In the genomic region with DNA sequence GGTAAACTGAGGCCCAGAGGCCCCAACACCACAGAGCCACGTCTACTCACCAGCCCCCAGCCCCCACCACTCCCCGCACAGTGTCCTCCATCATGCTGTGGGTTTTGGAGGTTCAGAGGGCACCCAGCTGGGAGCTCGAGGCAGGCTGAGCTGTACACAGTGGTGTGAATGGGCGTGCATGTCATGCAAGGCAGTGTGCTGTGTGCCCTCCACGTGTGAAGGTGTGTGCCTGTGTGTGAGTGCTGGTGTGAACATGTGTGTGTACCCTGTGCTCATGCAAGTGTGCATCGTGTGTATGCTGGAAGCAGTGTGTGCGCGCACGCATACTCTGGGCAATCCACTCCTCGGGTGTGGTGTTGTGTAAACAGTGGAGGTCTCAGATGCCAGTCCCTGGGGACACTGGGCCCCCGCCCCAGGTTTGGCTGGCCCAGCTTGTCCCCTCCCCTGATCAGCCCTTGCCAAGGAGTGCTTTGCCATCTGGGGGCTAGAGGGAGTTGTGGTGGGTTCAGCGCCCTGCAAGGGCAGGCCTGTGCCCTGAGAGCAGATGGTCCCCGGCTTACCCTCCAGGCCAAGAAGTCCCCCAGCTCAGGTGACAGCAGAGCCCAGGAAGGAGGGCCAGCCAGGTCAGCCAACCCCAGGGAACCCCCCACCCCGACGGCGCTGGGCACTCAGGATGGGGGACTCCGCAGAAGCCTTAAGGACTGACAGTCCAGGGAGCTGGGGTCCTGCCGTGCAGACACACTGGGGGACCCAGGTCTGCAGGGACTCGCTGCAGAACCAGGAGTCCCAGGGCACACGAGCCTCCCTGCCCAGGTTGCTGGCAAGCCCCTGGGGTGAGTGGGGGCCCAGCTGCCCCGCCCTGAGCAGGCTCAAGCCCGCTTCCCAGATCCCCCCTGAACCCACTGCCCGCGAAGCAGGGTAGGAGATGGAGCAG, we compare ENCODE assay signal across 13 cellular contexts. TPM values are rescaled to one million over a fixed set of nuclear protein-coding genes. Genes with fewer than 3 reads are reported as not detected.
DNase-seq lines count a peak whose midpoint lies in the region; ATAC-seq and TF ChIP-seq lines count a peak whose summit lies in the region.
"Had no signal": no experiment of that assay in that cellular context is flagged by ENCODE, and none has a peak within 500 bp of the region (broad histone marks: within the 10 kb centered on the region; RNA-seq: fewer than 3 reads in every experiment).

No MANE protein-coding gene starts in this region.

- H3K9me2 ChIP-seq in Karpas-422 (replicated peaks; ENCODE audit: insufficient read depth, low read length), result no peaks in the 10 kb centered on the region

- no peak overlapping the region for H3K9ac ChIP-seq in Karpas-422 (ENCODE audit: low read length)

- H3K4me3 ChIP-seq in testis (no peak overlapping the region), Karpas-422 (ENCODE audit: low read length) (no peak overlapping the region)

- TF ChIP-seq CTCF in RWPE1 (conservative IDR thresholded peaks at IDR 0.05; ENCODE audit: low read depth) (no peak), testis (IDR thresholded peaks at IDR 0.05) (no peak)

- no peak for ATAC-seq in activated naive CD4-positive, alpha-beta T cell treated with anti-CD3 and anti-CD28 coated beads, Interleukin-2, amount 50 U/mL, for 72 hours
- no peak for ATAC-seq in GM21447 (IDR thresholded peaks at IDR 0.05; ENCODE audit: unreplicated experiment)
- ATAC-seq: foreskin keratinocyte had no signal

- peak overlapping the region; percentile 100 for H3K27ac ChIP-seq in RWPE1
- H3K27ac ChIP-seq in testis, result no peak overlapping the region
- H3K27ac ChIP-seq in Karpas-422 (ENCODE audit: low read length), result no peak overlapping the region
- H3K27ac ChIP-seq: VCaP had no signal

- H3K36me3 ChIP-seq in testis (ENCODE audit: low read depth, missing control alignments) (no peaks in the 10 kb centered on the region), Karpas-422 (ENCODE audit: insufficient read depth, low read length) (no peaks in the 10 kb centered on the region)
- H3K36me3 ChIP-seq: breast epithelium had no signal

- intact Hi-C loops in testis (cut with DNase I; ENCODE audit: low total_unique reads), result no loop called here

- DNase-seq in activated naive CD4-positive, alpha-beta T cell treated with anti-CD3 and anti-CD28 coated beads, Interleukin-2, amount 10 ng/mL, durations not matched to agents 7 days and 5 days, result no peak
- DNase-seq in activated naive CD4-positive, alpha-beta T cell treated with anti-CD3 and anti-CD28 coated beads, Interleukin-2, amount 50 U/mL, for 72 hours (ENCODE audit: low spot score in 2 of 2), result no peak
- no peak for DNase-seq in RWPE1 (ENCODE audit: low spot score)
- no peak for DNase-seq in immature natural killer cell
- peak; percentile 2 for DNase-seq in testis
- DNase-seq in RKO (ENCODE audit: low spot score), result no peak
- DNase-seq in Karpas-422, result no peak
- DNase-seq: AML-193 had no signal

- WGBS in testis, 2 donors, result 81 to 89% methylated on average over 9 to 24 of the region's 24 CpGs

- no peak for TF ChIP-seq POLR2A in testis (IDR thresholded peaks at IDR 0.05)

- H3K4me3 Mint-ChIP-seq in activated naive CD4-positive, alpha-beta T cell treated with anti-CD3 and anti-CD28 coated beads, Interleukin-2, amount 10 ng/mL, durations not matched to agents 7 days and 5 days, result peak overlapping the region; percentile 41
- H3K4me3 Mint-ChIP-seq in immature natural killer cell, result peak overlapping the region; percentile 30 to 65 (median 62)

- peaks cover 56% of the 10 kb centered on the region for H3K27me3 Mint-ChIP-seq in activated naive CD4-positive, alpha-beta T cell treated with anti-CD3 and anti-CD28 coated beads, Interleukin-2, amount 10 ng/mL, durations not matched to agents 7 days and 5 days
- peaks cover 0 to 7% (median 2%) of the 10 kb centered on the region in 3 donors for H3K27me3 Mint-ChIP-seq in immature natural killer cell (ENCODE audit: low read depth in 3 of 3)

- H3K9me3 ChIP-seq in testis (no peaks in the 10 kb centered on the region), Karpas-422 (ENCODE audit: low read length) (no peaks in the 10 kb centered on the region)
- H3K9me3 ChIP-seq: breast epithelium had no signal

- POLR2A ChIA-PET in RWPE1 (lab: Yijun Ruan, JAX; ENCODE audit: low non-redundant PET), result interaction anchor here (1.7 to 2.1 kb wide), 3 partner anchors 79 to 120 kb away, joined by 4 to 5 read pairs (median 4); a partner anchor contains a TSS

- H4K20me1 ChIP-seq in Karpas-422 (ENCODE audit: insufficient read depth, low read depth, low read length), result peaks cover 26% of the 10 kb centered on the region; the same call in 1 of the 2 replicates

- no peaks in the 10 kb centered on the region for H3K27me3 ChIP-seq in testis
- no peaks in the 10 kb centered on the region for H3K27me3 ChIP-seq in Karpas-422 (ENCODE audit: low read length)
- H3K27me3 ChIP-seq: breast epithelium had no signal

- H3K4me1 Mint-ChIP-seq in activated naive CD4-positive, alpha-beta T cell treated with anti-CD3 and anti-CD28 coated beads, Interleukin-2, amount 10 ng/mL, durations not matched to agents 7 days and 5 days, result peaks cover 32% of the 10 kb centered on the region
- H3K4me1 Mint-ChIP-seq in immature natural killer cell, result peaks cover 6 to 18% of the 10 kb centered on the region in 2 donors

- H3K9me3 Mint-ChIP-seq in activated naive CD4-positive, alpha-beta T cell treated with anti-CD3 and anti-CD28 coated beads, Interleukin-2, amount 10 ng/mL, durations not matched to agents 7 days and 5 days, result no peaks in the 10 kb centered on the region
- no peaks in the 10 kb centered on the region for H3K9me3 Mint-ChIP-seq in activated naive CD4-positive, alpha-beta T cell treated with anti-CD3 and anti-CD28 coated beads, Interleukin-2, amount 50 U/mL, for 72 hours
- no peaks in the 10 kb centered on the region for H3K9me3 Mint-ChIP-seq in immature natural killer cell

- no peaks in the 10 kb centered on the region for H3K36me3 Mint-ChIP-seq in activated naive CD4-positive, alpha-beta T cell treated with anti-CD3 and anti-CD28 coated beads, Interleukin-2, amount 10 ng/mL, durations not matched to agents 7 days and 5 days
- H3K36me3 Mint-ChIP-seq in activated naive CD4-positive, alpha-beta T cell treated with anti-CD3 and anti-CD28 coated beads, Interleukin-2, amount 50 U/mL, for 72 hours, result no peaks in the 10 kb centered on the region
- no peaks in the 10 kb centered on the region for H3K36me3 Mint-ChIP-seq in immature natural killer cell

- H3K4me1 ChIP-seq in testis (peaks cover 37% of the 10 kb centered on the region), Karpas-422 (ENCODE audit: low read length) (no peaks in the 10 kb centered on the region)

- CTCF ChIA-PET in activated naive CD4-positive, alpha-beta T cell treated with anti-CD3 and anti-CD28 coated beads, Interleukin-2, amount 10 ng/mL, durations not matched to agents 7 days and 5 days (lab: Charles Lee), result interaction anchor here (0.8 to 7.9 kb wide), 5 partner anchors 13 to 263 kb away, joined by 3 to 111 read pairs (median 4); a partner anchor contains a TSS
- CTCF ChIA-PET in RWPE1 (lab: Yijun Ruan, JAX), result interaction anchor here (0.7 to 8.1 kb wide), 4 partner anchors 15 to 177 kb away, joined by 3 to 99 read pairs (median 4); a partner anchor contains a TSS

- H2AFZ ChIP-seq in Karpas-422 (ENCODE audit: low read length), result no peak overlapping the region

- no peak overlapping the region for H3K4me2 ChIP-seq in Karpas-422 (ENCODE audit: low read depth, low read length, poor library complexity, severe bottlenecking)

- no peaks in the 10 kb centered on the region for H3K79me2 ChIP-seq in Karpas-422 (ENCODE audit: low read length)

- no peak overlapping the region for H3K27ac Mint-ChIP-seq in activated naive CD4-positive, alpha-beta T cell treated with anti-CD3 and anti-CD28 coated beads, Interleukin-2, amount 10 ng/mL, durations not matched to agents 7 days and 5 days
- no peak overlapping the region for H3K27ac Mint-ChIP-seq in activated naive CD4-positive, alpha-beta T cell treated with anti-CD3 and anti-CD28 coated beads, Interleukin-2, amount 50 U/mL, for 72 hours
- no peak overlapping the region for H3K27ac Mint-ChIP-seq in immature natural killer cell

RNA-seq across cellular contexts. Expression of a gene that starts 23.8 kb away (rescaled TPM):
- 10 to 100 TPM; 24.9 to 32.6 TPM for total RNA-seq in activated naive CD4-positive, alpha-beta T cell treated with anti-CD3 and anti-CD28 coated beads, Interleukin-2, amount 50 U/mL, for 72 hours
- polyA plus RNA-seq in immature natural killer cell (10 to 100 TPM in 1 of 3 donors, 1 to 10 TPM in 2; 5.8 to 25.6 (median 8.4) TPM), testis (ENCODE audit: insufficient read depth, low read depth, low replicate concordance) (1.2 TPM)
- total RNA-seq in testis, result 1 to 10 TPM; 2.0 to 2.5 TPM
- not detected in 2 replicates for total RNA-seq in Karpas-422 (2014; rRNA removed; shearing (Covaris generic); ENCODE audit: low replicate concordance)
- total RNA-seq: foreskin keratinocyte, NCI-H460 had no signal
- polyA plus RNA-seq: foreskin keratinocyte had no signal

Comparison
In these comparisons a context has a peak if more than half of its experiments do, and no peak if none do; other contexts are left out.
1. RNA of a gene that starts 23.8 kb away (total RNA-seq): 24.9 to 32.6 TPM in activated naive CD4-positive, alpha-beta T cell treated with anti-CD3 and anti-CD28 coated beads, Interleukin-2, amount 50 U/mL, for 72 hours; 2.0 to 2.5 TPM in testis and not detected in Karpas-422; every median in the first group is over 4 times any median in the second.